In genomic region chrX:23789386-23790146, GRCh38 we compare ENCODE assay signal across 19 cellular contexts. TPM values are rescaled to one million over a fixed set of nuclear protein-coding genes. Genes with fewer than 3 reads are reported as not detected.
DNase-seq lines count a peak whose midpoint lies in the region; ATAC-seq and TF ChIP-seq lines count a peak whose summit lies in the region.
"Had no signal": no experiment of that assay in that cellular context is flagged by ENCODE, and none has a peak within 500 bp of the region (broad histone marks: within the 10 kb centered on the region; RNA-seq: fewer than 3 reads in every experiment).

No MANE protein-coding gene starts in this region.

- no peaks in the 10 kb centered on the region for H3K79me2 ChIP-seq in H9 (ENCODE audit: insufficient read depth, low read length)

- no peaks in the 10 kb centered on the region for H3K9me3 Mint-ChIP-seq in H9
- H3K9me3 Mint-ChIP-seq: activated B cell treated with CpG ODN at 0.5 μM for 24 hours; activated naive CD4-positive, alpha-beta T cell treated with anti-CD3 and anti-CD28 coated beads, Interleukin-2, amount 10 ng/mL, durations not matched to agents 7 days and 5 days; dendritic cell treated with granulocyte-macrophage colony-stimulating factor and Interleukin-4, amounts not matched to agents 40 ng/mL and 50 ng/mL, for 4 days; memory B cell had no signal

- H3K36me3 ChIP-seq in neutrophil = peaks cover 20% of the 10 kb centered on the region
- H3K36me3 ChIP-seq: ovary had no signal

- no peaks in the 10 kb centered on the region for H3K23me2 ChIP-seq in H9 (ENCODE audit: insufficient read length, low read depth, low read length, poor library complexity, severe bottlenecking)

- no peaks in the 10 kb centered on the region for H3K9me3 ChIP-seq in right cardiac atrium (ENCODE audit: control insufficient read depth, low read length)
- no peaks in the 10 kb centered on the region for H3K9me3 ChIP-seq in neutrophil
- H3K9me3 ChIP-seq in H9 (ENCODE audit: control insufficient read depth, low read depth, low read length) = no peaks in the 10 kb centered on the region
- H3K9me3 ChIP-seq: ovary had no signal

- H3K27ac ChIP-seq in right cardiac atrium (ENCODE audit: low read length) (peak overlapping the region; percentile 45), neutrophil (peak overlapping the region; percentile 63), H9 (ENCODE audit: insufficient read length, low read depth, low read length) (no peak overlapping the region)
- H3K27ac ChIP-seq: ovary had no signal

- H4K20me1 ChIP-seq in H9 (ENCODE audit: control insufficient read depth, insufficient read depth, insufficient read length) = no peaks in the 10 kb centered on the region

- 83% methylated on average over 8 of the region's 8 CpGs for WGBS in right cardiac atrium
- no CpG with 5 or more reads among the region's 8 CpGs for WGBS in H9 (ENCODE audit: extremely low coverage, insufficient read length, low lambda C conversion rate)

- H3K4me1 ChIP-seq in right cardiac atrium (ENCODE audit: control insufficient read depth, insufficient read depth, low read length) (peaks cover 1% of the 10 kb centered on the region), neutrophil (ENCODE audit: control insufficient read depth in 1 of 2, insufficient read depth in 1 of 2, low read depth in 1 of 2, low read length in 1 of 2) (peaks cover 15 to 23% of the 10 kb centered on the region in 2 experiments), H9 (ENCODE audit: insufficient read depth, low read length) (no peaks in the 10 kb centered on the region; the same call in 1 of the 2 replicates)

- H4K8ac ChIP-seq in H9 (replicated peaks; ENCODE audit: insufficient read length, low read depth, low read length) = no peak overlapping the region

- H2BK15ac ChIP-seq in H9 (ENCODE audit: low read depth, low read length) = no peak overlapping the region

- no peak overlapping the region for H3K18ac ChIP-seq in H9 (ENCODE audit: insufficient read length, low read depth, low read length)

- H3K4ac ChIP-seq in H9 (ENCODE audit: low read depth, low read length) = no peak overlapping the region

- H3K27me3 ChIP-seq in right cardiac atrium (ENCODE audit: control insufficient read depth, insufficient read depth) (no peaks in the 10 kb centered on the region), neutrophil (no peaks in the 10 kb centered on the region), H9 (ENCODE audit: insufficient read depth, low read length) (no peaks in the 10 kb centered on the region)
- H3K27me3 ChIP-seq: ovary had no signal

- no peak overlapping the region for H2AFZ ChIP-seq in H9 (ENCODE audit: low read length)
- H2AFZ ChIP-seq: PC-9 had no signal

- DNase-seq in right cardiac atrium (no peak), Right ventricle myocardium superior (no peak), islet precursor cell (peak; percentile 58), NCI-H2081 treated with DMSO at 0.1 percent for 48 hours (lab: John Stamatoyannopoulos, UW) (no peak), H9 (no peak)
- DNase-seq: ACHN; activated B cell treated with CpG ODN at 0.5 μM for 24 hours; activated naive CD4-positive, alpha-beta T cell treated with anti-CD3 and anti-CD28 coated beads, Interleukin-2, amount 10 ng/mL, durations not matched to agents 7 days and 5 days; IMR-90; NCI-H2107; ovary; PC-9; SHP77 treated with DMSO at 0.1 percent for 48 hours; T1000 had no signal

- no peak overlapping the region for H4K5ac ChIP-seq in H9 (ENCODE audit: insufficient read length, low read depth, low read length)

- no peak overlapping the region for H3K23ac ChIP-seq in H9 (ENCODE audit: insufficient read length, low read depth, low read length)

- ATAC-seq in right cardiac atrium = no peak
- ATAC-seq in Right ventricle myocardium superior (ENCODE audit: poor library complexity) = no peak
- ATAC-seq in HG02938 (IDR thresholded peaks at IDR 0.05; ENCODE audit: unreplicated experiment) = no peak
- no peak for ATAC-seq in GM21825 (IDR thresholded peaks at IDR 0.05; ENCODE audit: unreplicated experiment)

- no peak overlapping the region for H3K14ac ChIP-seq in H9 (ENCODE audit: insufficient read depth, low read length)

- H3K4me2 ChIP-seq in H9 (ENCODE audit: insufficient read depth, insufficient read length, low read length) = no peak overlapping the region
- H3K4me2 ChIP-seq: PC-9 had no signal

- no peak overlapping the region for H2BK120ac ChIP-seq in H9 (ENCODE audit: low read depth, low read length, poor library complexity, severe bottlenecking)

- H4K91ac ChIP-seq in H9 (ENCODE audit: insufficient read length, low read depth, low read length) = no peak overlapping the region

- no peak overlapping the region for H2AK5ac ChIP-seq in H9 (ENCODE audit: insufficient read length, low read length)

- no peaks in the 10 kb centered on the region for H3K79me1 ChIP-seq in H9 (ENCODE audit: insufficient read depth, low read depth, low read length, poor library complexity, severe bottlenecking)

- no peak overlapping the region for H2BK20ac ChIP-seq in H9 (ENCODE audit: low read depth, low read length, poor library complexity, severe bottlenecking)

- no peak overlapping the region for H3K56ac ChIP-seq in H9 (ENCODE audit: insufficient read length, low read depth, low read length)

- H2BK5ac ChIP-seq in H9 (ENCODE audit: insufficient read length, low read length) = no peak overlapping the region

- H3K4me3 ChIP-seq in right cardiac atrium (ENCODE audit: low read length) (no peak overlapping the region), neutrophil (ENCODE audit: low read depth in 1 of 2, low read length in 1 of 2) (no peak overlapping the region)
- H3K4me3 ChIP-seq: ovary, PC-9 had no signal

- peaks cover 8 to 19% (median 15%) of the 10 kb centered on the region in 3 experiments; a peak in 6 of 7 replicates for H3K36me3 Mint-ChIP-seq in H9 (ENCODE audit: insufficient read depth in 1 of 3, low read depth in 3 of 3)

- TF ChIP-seq CTCF in neutrophil (IDR thresholded peaks at IDR 0.05) (no peak), H9 (conservative IDR thresholded peaks at IDR 0.05) (no peak)

- no peak overlapping the region for H3K4me3 Mint-ChIP-seq in H9
- H3K4me3 Mint-ChIP-seq: activated B cell treated with CpG ODN at 0.5 μM for 24 hours; activated naive CD4-positive, alpha-beta T cell treated with anti-CD3 and anti-CD28 coated beads, Interleukin-2, amount 10 ng/mL, durations not matched to agents 7 days and 5 days; dendritic cell treated with granulocyte-macrophage colony-stimulating factor and Interleukin-4, amounts not matched to agents 40 ng/mL and 50 ng/mL, for 4 days; memory B cell had no signal

- no peak overlapping the region for H3T11ph ChIP-seq in H9 (ENCODE audit: low read length)

- H2BK12ac ChIP-seq in H9 (ENCODE audit: insufficient read length, low read depth, low read length) = no peak overlapping the region

- H3K4me1 Mint-ChIP-seq in H9 = peaks cover 10 to 16% of the 10 kb centered on the region in 2 experiments

- no peak overlapping the region for H3K9ac ChIP-seq in H9 (ENCODE audit: extremely low read depth, insufficient read length, low read length)

- H3K27ac Mint-ChIP-seq in H9 = peak overlapping the region in 1 of 3 experiments; percentile 38; a peak in 1 of 7 replicates
- H3K27ac Mint-ChIP-seq: activated B cell treated with CpG ODN at 0.5 μM for 24 hours; activated naive CD4-positive, alpha-beta T cell treated with anti-CD3 and anti-CD28 coated beads, Interleukin-2, amount 10 ng/mL, durations not matched to agents 7 days and 5 days; dendritic cell treated with granulocyte-macrophage colony-stimulating factor and Interleukin-4, amounts not matched to agents 40 ng/mL and 50 ng/mL, for 4 days; memory B cell had no signal

- no peaks in the 10 kb centered on the region for H3K27me3 Mint-ChIP-seq in H9 (ENCODE audit: low read depth)
- H3K27me3 Mint-ChIP-seq: activated B cell treated with CpG ODN at 0.5 μM for 24 hours; activated naive CD4-positive, alpha-beta T cell treated with anti-CD3 and anti-CD28 coated beads, Interleukin-2, amount 10 ng/mL, durations not matched to agents 7 days and 5 days; dendritic cell treated with granulocyte-macrophage colony-stimulating factor and Interleukin-4, amounts not matched to agents 40 ng/mL and 50 ng/mL, for 4 days; memory B cell had no signal

- intact Hi-C loops in right cardiac atrium (cut with DNase I) (no loop called here), Right ventricle myocardium superior (cut with DNase I) (no loop called here)

RNA-seq across cellular contexts. Expression of gene SAT1, which starts 6.6 kb away (rescaled TPM):
- total RNA-seq in right cardiac atrium = 100 to 1,000 TPM; 275 to 486 (median 317) TPM
- 523 TPM for polyA plus RNA-seq in right cardiac atrium
- 111 TPM for total RNA-seq in Right ventricle myocardium superior
- 55.2 and 62.2 TPM in 2 replicates for total RNA-seq in H9 (2021)

RNA-seq across cellular contexts. Expression of gene ACOT9, which starts 46.5 kb away (rescaled TPM):
- 10 to 100 TPM; 33.5 to 50.2 (median 38.3) TPM for total RNA-seq in right cardiac atrium
- 42.3 TPM for polyA plus RNA-seq in right cardiac atrium
- 44.5 TPM for total RNA-seq in Right ventricle myocardium superior
- 72.3 and 73.4 TPM in 2 replicates for total RNA-seq in H9 (2021)
